Comparison of ENCODE assay signal across 20 cellular contexts in the genomic region with DNA sequence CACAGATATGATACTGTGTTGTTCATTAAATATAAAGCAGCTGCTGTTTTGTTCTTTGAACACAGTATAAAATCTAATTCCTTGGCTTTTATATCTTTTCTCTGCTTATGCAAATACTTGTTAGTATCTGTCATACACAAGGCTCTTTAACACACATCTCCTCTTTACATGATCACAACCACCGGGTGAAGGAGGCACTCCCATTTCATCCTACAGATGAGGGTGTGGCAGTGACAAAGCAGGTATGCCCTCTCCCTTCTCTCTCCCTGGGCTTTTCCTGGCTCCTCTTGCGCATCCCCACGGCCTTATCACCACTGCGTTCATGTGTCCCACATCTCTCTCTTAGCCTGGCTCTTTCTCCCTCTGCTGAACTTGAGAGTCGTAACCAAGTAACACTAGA.
"Had no signal": no experiment of that assay in that cellular context is flagged by ENCODE, and none has a peak within 500 bp of the region (broad histone marks: within the 10 kb centered on the region; RNA-seq: fewer than 3 reads in every experiment).

No MANE protein-coding gene starts in this region.

- H3K4me1 ChIP-seq: heart right ventricle, lower lobe of right lung, neural progenitor cell had no signal

- H3K9ac ChIP-seq: neural progenitor cell had no signal

- ATAC-seq: effector memory CD8-positive, alpha-beta T cell; heart right ventricle; left lobe of liver; lower lobe of right lung; naive thymus-derived CD8-positive, alpha-beta T cell; sciatic nerve; stimulated activated naive B cell treated with anti-CD40 and anti-IgM and Interleukin-4, amounts not matched to agents 10 μg/mL and 1 μg/mL and 100 μg/mL, for 72 hours had no signal

- H3K36me3 ChIP-seq: heart right ventricle, lower lobe of right lung, neural progenitor cell, thoracic aorta had no signal

- H3K9me3 ChIP-seq: heart right ventricle, lower lobe of right lung, thoracic aorta had no signal

- H2AFZ ChIP-seq: neural progenitor cell had no signal

- H3K4me2 ChIP-seq: neural progenitor cell had no signal

- DNase-seq: activated CD4-positive, alpha-beta memory T cell treated with anti-CD3 and anti-CD28 coated beads, Interleukin-2, amount 10 ng/mL, durations not matched to agents 7 days and 5 days; activated CD4-positive, alpha-beta T cell treated with anti-CD3 and anti-CD28 coated beads for 48 hours; activated effector memory CD4-positive, alpha-beta T cell treated with anti-CD3 and anti-CD28 coated beads, Interleukin-2, amount 50 U/mL, for 16 hours; activated naive CD4-positive, alpha-beta T cell treated with anti-CD3 and anti-CD28 coated beads, Interleukin-2, amount 10 ng/mL, durations not matched to agents 7 days and 5 days; activated T-cell treated with anti-CD3 and anti-CD28 coated beads for 4 hours; amygdala; caudate nucleus; effector memory CD8-positive, alpha-beta T cell; heart right ventricle; islet precursor cell; lower lobe of right lung; naive thymus-derived CD8-positive, alpha-beta T cell; posterior cingulate gyrus; stimulated activated CD4-positive, alpha-beta T cell treated with anti-CD3 and anti-CD28 coated beads, Interleukin-2, amount 100 ng/mL, for 48 hours; stimulated activated CD8-positive, alpha-beta memory T cell treated with anti-CD3 and anti-CD28 coated beads, Interleukin-4, amount 100 ng/mL, for 48 hours; stimulated activated naive B cell treated with anti-CD40 and anti-IgM and Interleukin-4, amounts not matched to agents 10 μg/mL and 1 μg/mL and 100 μg/mL, for 72 hours had no signal

- H3K27me3 ChIP-seq: heart right ventricle, neural progenitor cell had no signal

- H3K4me3 ChIP-seq: heart right ventricle, lower lobe of right lung, neural progenitor cell, thoracic aorta had no signal

- H3K27ac ChIP-seq: heart right ventricle, lower lobe of right lung, neural progenitor cell, thoracic aorta had no signal
